In genomic region chr3:38454884-38455638, GRCh38 we compare ENCODE assay signal across 8 cellular contexts. TPM values are rescaled to one million over a fixed set of nuclear protein-coding genes. Genes with fewer than 3 reads are reported as not detected.
DNase-seq lines count a peak whose midpoint lies in the region; ATAC-seq and TF ChIP-seq lines count a peak whose summit lies in the region.

No MANE protein-coding gene starts in this region.

- POLR2A ChIA-PET in MCF 10A (lab: Yijun Ruan, JAX): interaction anchor here (0.8 to 1.7 kb wide), 7 partner anchors 11 to 111 kb away, joined by 3 to 6 read pairs (median 3); no protein-coding TSS in a partner anchor

- H3K4me1 Mint-ChIP-seq in MCF 10A (ENCODE audit: insufficient read depth, unreplicated experiment): peaks cover 13% of the 10 kb centered on the region

- no peaks in the 10 kb centered on the region for H3K9me2 ChIP-seq in Karpas-422 (replicated peaks; ENCODE audit: insufficient read depth, low read length)

- no peaks in the 10 kb centered on the region for H3K36me3 ChIP-seq in Karpas-422 (ENCODE audit: insufficient read depth, low read length)
- H3K36me3 ChIP-seq in iPS-18a (ENCODE audit: control insufficient read depth, low read depth, low read length): no peaks in the 10 kb centered on the region

- peaks cover 6% of the 10 kb centered on the region for H3K9me3 Mint-ChIP-seq in MCF 10A (ENCODE audit: unreplicated experiment)

- peak overlapping the region; percentile 89 for H3K4me3 Mint-ChIP-seq in MCF 10A (ENCODE audit: unreplicated experiment)

- H3K27ac Mint-ChIP-seq in MCF 10A (ENCODE audit: low read depth, unreplicated experiment): peak overlapping the region; percentile 88

- H3K9me3 ChIP-seq in Karpas-422 (ENCODE audit: low read length) (no peaks in the 10 kb centered on the region), iPS-18a (ENCODE audit: control insufficient read depth, low read depth, low read length) (no peaks in the 10 kb centered on the region)

- peak overlapping the region; percentile 80 for H3K4me2 ChIP-seq in Karpas-422 (ENCODE audit: low read depth, low read length, poor library complexity, severe bottlenecking)

- TF ChIP-seq CTCF in MCF 10A (IDR thresholded peaks at IDR 0.05; ENCODE audit: unreplicated experiment): no peak

- ATAC-seq in GM18909 (IDR thresholded peaks at IDR 0.05; ENCODE audit: poor library complexity, unreplicated experiment) (peak; percentile 22), sciatic nerve (peak; percentile 65)

- peak overlapping the region; percentile 81 for H3K4me3 ChIP-seq in Karpas-422 (ENCODE audit: low read length)
- H3K4me3 ChIP-seq in iPS-18a (ENCODE audit: low read length): peak overlapping the region; percentile 90

- H3K27ac ChIP-seq in Karpas-422 (ENCODE audit: low read length) (no peak overlapping the region), iPS-18a (ENCODE audit: low read length) (peak overlapping the region; percentile 93)

- H4K20me1 ChIP-seq in Karpas-422 (ENCODE audit: insufficient read depth, low read depth, low read length): peaks cover 23% of the 10 kb centered on the region; the same call in 1 of the 2 replicates

- DNase-seq in AG08396 (ENCODE audit: low spot score) (peak; percentile 75), Karpas-422 (peak; percentile 48), SK-N-DZ (ENCODE audit: low spot score) (peak; percentile 79), MCF 10A (ENCODE audit: unreplicated experiment) (peak; percentile 78), sciatic nerve (ENCODE audit: low spot score) (peak; percentile 87), SKM-1 treated with dmso at 0.1 percent for 144 hours (lab: John Stamatoyannopoulos, UW; ENCODE audit: unreplicated experiment) (no peak)

- intact Hi-C loops in MCF 10A (cut with micrococcal nuclease) (loop anchor here (2.0 kb wide), 1 partner anchor 108 kb away; the partner anchor contains the start of gene XYLB), sciatic nerve (cut with DNase I) (no loop called here)

- CTCF ChIA-PET in MCF 10A (lab: Yijun Ruan, JAX): interaction anchor here (0.6 to 2.4 kb wide), 4 partner anchors 25 to 262 kb away, joined by 3 to 27 read pairs (median 6); partner anchors contain the start of gene XYLB

- no peaks in the 10 kb centered on the region for H3K79me2 ChIP-seq in Karpas-422 (ENCODE audit: low read length)

- H3K27me3 ChIP-seq in Karpas-422 (ENCODE audit: low read length): no peaks in the 10 kb centered on the region; the same call in 1 of the 2 replicates
- H3K27me3 ChIP-seq in iPS-18a (ENCODE audit: control insufficient read depth, insufficient read depth, low read length): no peaks in the 10 kb centered on the region

- no peaks in the 10 kb centered on the region for H3K36me3 Mint-ChIP-seq in MCF 10A (ENCODE audit: insufficient read depth, unreplicated experiment)

- H3K9ac ChIP-seq in Karpas-422 (ENCODE audit: low read length) (peak overlapping the region; percentile 75), iPS-18a (ENCODE audit: low read length) (peak overlapping the region; percentile 100)

- H2AFZ ChIP-seq in Karpas-422 (ENCODE audit: low read length): no peak overlapping the region

- H3K4me1 ChIP-seq in Karpas-422 (ENCODE audit: low read length) (peaks cover 23% of the 10 kb centered on the region), iPS-18a (ENCODE audit: control insufficient read depth, low read depth, low read length) (peaks cover 20% of the 10 kb centered on the region)

- BruUV-seq in MCF 10A (replicated peaks; lab: Mats Ljungman, UMichigan): no TSS peak

- no peaks in the 10 kb centered on the region for H3K27me3 Mint-ChIP-seq in MCF 10A (ENCODE audit: insufficient read depth, unreplicated experiment)

RNA-seq across cellular contexts. Expression of gene ACVR2B, which starts 1.4 kb away (rescaled TPM):
- 2.4 and 3.5 TPM in 2 replicates for total RNA-seq in Karpas-422 (2014; rRNA removed; shearing (Covaris generic); ENCODE audit: low replicate concordance)
- polyA plus RNA-seq in SK-N-DZ (2014; cell fraction: cytosol; rRNA removed): 16.8 and 18.0 TPM in 2 replicates
- 10.3 and 11.3 TPM in 2 replicates for polyA plus RNA-seq in SK-N-DZ (2014; cell fraction: nucleus; rRNA removed)
- 3.6 and 3.8 TPM in 2 replicates for total RNA-seq in MCF 10A (2022)
- total RNA-seq in sciatic nerve: 13.1 TPM

RNA-seq across cellular contexts. Expression of gene EXOG, which starts 41.1 kb away (rescaled TPM):
- 21.4 and 33.2 TPM in 2 replicates for total RNA-seq in Karpas-422 (2014; rRNA removed; shearing (Covaris generic); ENCODE audit: low replicate concordance)
- 11.2 and 17.1 TPM in 2 replicates for polyA plus RNA-seq in SK-N-DZ (2014; cell fraction: cytosol; rRNA removed)
- polyA plus RNA-seq in SK-N-DZ (2014; cell fraction: nucleus; rRNA removed): 19.2 and 21.4 TPM in 2 replicates
- total RNA-seq in MCF 10A (2022) (17.5 and 21.9 TPM in 2 replicates), sciatic nerve (16.7 TPM)
